18 cellular contexts compared by ENCODE assay signal in the genomic region with DNA sequence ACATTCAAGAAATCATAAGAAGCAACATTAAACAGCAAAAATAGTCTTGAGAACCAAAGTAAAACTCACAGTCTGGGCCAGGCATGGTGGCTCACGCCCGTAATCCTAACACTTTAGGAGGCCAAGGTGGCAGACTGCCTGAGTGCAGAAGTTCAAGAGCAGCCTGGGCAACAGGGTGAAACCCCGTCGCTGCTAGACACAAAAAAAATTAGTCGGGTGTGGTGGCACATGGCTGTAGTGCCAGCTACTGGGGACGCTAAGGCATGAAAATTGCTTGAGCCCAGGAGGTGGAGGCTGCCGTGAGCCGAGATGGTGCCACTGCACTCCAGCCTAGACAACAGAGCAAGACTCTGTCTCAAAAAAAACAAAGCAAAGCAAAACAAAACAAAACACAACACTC.
DNase-seq lines count a peak whose midpoint lies in the region; ATAC-seq and TF ChIP-seq lines count a peak whose summit lies in the region.
"Had no signal": no experiment of that assay in that cellular context is flagged by ENCODE, and none has a peak within 500 bp of the region (broad histone marks: within the 10 kb centered on the region; RNA-seq: fewer than 3 reads in every experiment).

No MANE protein-coding gene starts in this region.

- WGBS in right cardiac atrium, result 57% methylated on average over 8 of the region's 8 CpGs
- WGBS in aorta, 2 donors, result 41 to 52% methylated on average over 8 of the region's 8 CpGs

- no peaks in the 10 kb centered on the region for H3K9me3 ChIP-seq in right cardiac atrium (ENCODE audit: control insufficient read depth, low read length)
- peaks cover 12% of the 10 kb centered on the region for H3K9me3 ChIP-seq in mucosa of descending colon
- no peaks in the 10 kb centered on the region for H3K9me3 ChIP-seq in aorta (ENCODE audit: control insufficient read depth, low read length)

- H3K27me3 ChIP-seq in right cardiac atrium (ENCODE audit: control insufficient read depth, insufficient read depth) (no peaks in the 10 kb centered on the region), aorta (ENCODE audit: control insufficient read depth in 1 of 2, insufficient read depth in 2 of 2, low read length in 1 of 2) (no peaks in the 10 kb centered on the region)

- intact Hi-C loops in right cardiac atrium (cut with DNase I), result no loop called here
- intact Hi-C loops in Right ventricle myocardium superior (cut with DNase I), result no loop called here
- intact Hi-C loops in mucosa of descending colon (cut with DNase I, micrococcal nuclease), result no loop called here
- intact Hi-C loops in aorta (cut with DNase I), result no loop called here
- intact Hi-C loops in sciatic nerve (cut with DNase I), result no loop called here

- ATAC-seq in right cardiac atrium (peak in 1 of 2 donors; percentile 13), Right ventricle myocardium superior (ENCODE audit: poor library complexity) (no peak), mucosa of descending colon (peak; percentile 9), aorta (ENCODE audit: low FRiP score) (no peak), sciatic nerve (no peak)
- ATAC-seq: GM12878 had no signal

- DNase-seq in right cardiac atrium (peak; percentile 6 to 34 (median 30)), Right ventricle myocardium superior (no peak), RPMI8226 (peak; percentile 90), mucosa of descending colon (peak in 1 of 3 donors; percentile 41), aorta (peak; percentile 46 to 75), sciatic nerve (ENCODE audit: low spot score) (no peak), NOMO-1 treated with dmso at 0.1 percent for 144 hours (lab: John Stamatoyannopoulos, UW; ENCODE audit: unreplicated experiment) (no peak), NCI-H2107 (lab: John Stamatoyannopoulos, UW) (no peak)
- DNase-seq: C1 segment of cervical spinal cord, DND-41, GDM1, GOT3, NCI-H1105, NCI-H187, NCI-H446, SJCRH30 had no signal

- H3K4me1 ChIP-seq in right cardiac atrium (ENCODE audit: control insufficient read depth, insufficient read depth, low read length) (no peaks in the 10 kb centered on the region), mucosa of descending colon (ENCODE audit: low read depth) (no peaks in the 10 kb centered on the region), aorta (ENCODE audit: control insufficient read depth in 1 of 2, insufficient read depth in 2 of 2, low read length in 2 of 2) (peaks cover 0 to 1% of the 10 kb centered on the region in 2 donors)
- H3K4me1 ChIP-seq: A549 had no signal

- no peaks in the 10 kb centered on the region for H3K36me3 ChIP-seq in mucosa of descending colon (ENCODE audit: low read depth)
- H3K36me3 ChIP-seq in aorta (ENCODE audit: control insufficient read depth in 1 of 2, insufficient read depth in 2 of 2, low read length in 1 of 2), result no peaks in the 10 kb centered on the region
- H3K36me3 ChIP-seq: SJCRH30 had no signal

- H3K4me3 ChIP-seq in right cardiac atrium (ENCODE audit: low read length), result no peak overlapping the region
- no peak overlapping the region for H3K4me3 ChIP-seq in mucosa of descending colon
- no peak overlapping the region for H3K4me3 ChIP-seq in aorta (ENCODE audit: low read length in 2 of 2)
- H3K4me3 ChIP-seq: A549, GM12878, SJCRH30 had no signal

- no peak overlapping the region for H3K27ac ChIP-seq in right cardiac atrium (ENCODE audit: low read length)
- no peak overlapping the region for H3K27ac ChIP-seq in aorta (ENCODE audit: low read depth in 1 of 2, low read length in 2 of 2)
- H3K27ac ChIP-seq: A549, SJCRH30 had no signal

- TF ChIP-seq CTCF in mucosa of descending colon (IDR thresholded peaks at IDR 0.05), result no peak

Comparison
In these comparisons a context has a peak if more than half of its experiments do, and no peak if none do; other contexts are left out.
1. DNase-seq: peak in right cardiac atrium (3 of 3), RPMI8226 (single experiment) and aorta (2 of 2); none in Right ventricle myocardium superior (single experiment), sciatic nerve (single experiment), NOMO-1 treated with dmso at 0.1 percent for 144 hours (single experiment) and NCI-H2107 (single experiment).